Comparison of ENCODE assay signal across 17 cellular contexts in the genomic region with DNA sequence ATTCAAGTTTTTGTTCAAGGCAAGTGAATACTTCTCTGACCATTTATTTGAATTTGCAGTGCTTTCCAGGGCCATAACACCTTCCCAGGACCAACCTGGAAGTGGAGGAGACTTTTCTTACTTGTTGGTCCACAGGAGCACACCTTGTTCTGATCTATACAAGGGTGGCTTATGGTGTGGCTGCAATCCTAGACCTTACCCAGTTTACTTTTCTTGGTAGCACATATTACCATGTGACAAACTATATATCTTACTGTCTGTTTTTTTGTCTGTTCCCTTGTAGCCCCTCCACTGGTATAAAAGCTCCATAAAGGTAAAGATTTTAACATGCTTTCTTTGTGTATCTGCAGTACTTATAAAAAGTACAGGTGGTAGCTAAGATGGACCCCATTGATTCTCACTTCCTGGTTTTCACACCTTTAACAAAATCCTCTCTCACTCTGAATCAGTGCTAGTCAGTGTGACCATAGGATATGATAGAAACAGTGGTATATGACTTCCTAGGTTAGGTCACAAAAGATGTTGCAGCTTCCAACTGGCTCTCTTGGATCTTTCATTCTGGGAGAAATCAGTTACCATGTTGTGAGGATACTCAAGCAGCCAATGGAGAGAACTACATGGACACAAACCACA. TPM values are rescaled to one million over a fixed set of nuclear protein-coding genes. Genes with fewer than 3 reads are reported as not detected.
DNase-seq lines count a peak whose midpoint lies in the region; ATAC-seq lines count a peak whose summit lies in the region.
"Had no signal": no experiment of that assay in that cellular context is flagged by ENCODE, and none has a peak within 500 bp of the region (broad histone marks: within the 10 kb centered on the region; RNA-seq: fewer than 3 reads in every experiment).

No MANE protein-coding gene starts in this region.

- POLR2A ChIA-PET in activated CD8-positive, alpha-beta T cell treated with anti-CD3 and anti-CD28 coated beads, Interleukin-2, amount 10 ng/mL, durations not matched to agents 7 days and 5 days (lab: Charles Lee), result no interaction called here

- CTCF ChIA-PET in activated CD8-positive, alpha-beta T cell treated with anti-CD3 and anti-CD28 coated beads, Interleukin-2, amount 10 ng/mL, durations not matched to agents 7 days and 5 days (lab: Charles Lee), result interaction anchor here (1.0 to 9.1 kb wide), 7 partner anchors 12 to 233 kb away, joined by 3 to 111 read pairs (median 5); a partner anchor contains a TSS

- no peaks in the 10 kb centered on the region for H3K9me3 ChIP-seq in right cardiac atrium (ENCODE audit: control insufficient read depth, low read length)
- H3K9me3 ChIP-seq: BLaER1 treated with 17β-estradiol and CSF1 and Interleukin-3, amounts not matched to agents 10 nM and 100 nM; MG63 had no signal

- H3K27ac Mint-ChIP-seq in naive B cell, result peak overlapping the region in 2 of 6 donors; percentile 34 to 42
- H3K27ac Mint-ChIP-seq in activated CD8-positive, alpha-beta T cell treated with anti-CD3 and anti-CD28 coated beads, Interleukin-2, amount 10 ng/mL, durations not matched to agents 7 days and 5 days, result no peak overlapping the region
- H3K27ac Mint-ChIP-seq: activated naive CD4-positive, alpha-beta T cell treated with anti-CD3 and anti-CD28 coated beads, Interleukin-2, amount 50 U/mL, for 72 hours; effector memory CD8-positive, alpha-beta T cell; HFFc6 had no signal

- intact Hi-C loops in right cardiac atrium (cut with DNase I), result loop anchor here in 1 of 4 donors (10.0 kb wide), 1 partner anchor 1025 kb away; no protein-coding TSS in a partner anchor

- H3K27ac ChIP-seq in right cardiac atrium (ENCODE audit: low read length), result no peak overlapping the region
- H3K27ac ChIP-seq: BLaER1 treated with 17β-estradiol and CSF1 and Interleukin-3, amounts not matched to agents 10 nM and 100 nM; cardiac muscle cell had no signal

- H3K27me3 ChIP-seq in right cardiac atrium (ENCODE audit: control insufficient read depth, insufficient read depth), result no peaks in the 10 kb centered on the region
- H3K27me3 ChIP-seq: BLaER1 treated with 17β-estradiol and CSF1 and Interleukin-3, amounts not matched to agents 10 nM and 100 nM; cardiac muscle cell; MG63 had no signal

- no peaks in the 10 kb centered on the region for H3K36me3 Mint-ChIP-seq in naive B cell
- H3K36me3 Mint-ChIP-seq in activated CD8-positive, alpha-beta T cell treated with anti-CD3 and anti-CD28 coated beads, Interleukin-2, amount 10 ng/mL, durations not matched to agents 7 days and 5 days (ENCODE audit: low read depth), result no peaks in the 10 kb centered on the region
- H3K36me3 Mint-ChIP-seq: activated naive CD4-positive, alpha-beta T cell treated with anti-CD3 and anti-CD28 coated beads, Interleukin-2, amount 50 U/mL, for 72 hours had no signal

- DNase-seq in naive B cell (no peak), SW 1271 (lab: John Stamatoyannopoulos, UW) (no peak), right cardiac atrium (no peak), cerebellum (ENCODE audit: low spot score) (no peak)
- no peak for DNase-seq in activated CD8-positive, alpha-beta T cell treated with anti-CD3 and anti-CD28 coated beads, Interleukin-2, amount 10 ng/mL, durations not matched to agents 7 days and 5 days
- DNase-seq: effector memory CD8-positive, alpha-beta T cell; HFFc6; MG63 had no signal

- peaks cover 0 to 15% (median 11%) of the 10 kb centered on the region in 3 donors for H3K27me3 Mint-ChIP-seq in naive B cell
- peaks cover 13% of the 10 kb centered on the region for H3K27me3 Mint-ChIP-seq in activated CD8-positive, alpha-beta T cell treated with anti-CD3 and anti-CD28 coated beads, Interleukin-2, amount 10 ng/mL, durations not matched to agents 7 days and 5 days (ENCODE audit: low read depth)

- H3K4me3 ChIP-seq in right cardiac atrium (ENCODE audit: low read length), result no peak overlapping the region
- H3K4me3 ChIP-seq: BLaER1 treated with 17β-estradiol and CSF1 and Interleukin-3, amounts not matched to agents 10 nM and 100 nM; cardiac muscle cell; lung; MG63 had no signal

- ATAC-seq in GM18873 (IDR thresholded peaks at IDR 0.05; ENCODE audit: low FRiP score, unreplicated experiment), result peak; percentile 51
- peak; percentile 74 for ATAC-seq in GM21528 (IDR thresholded peaks at IDR 0.05; ENCODE audit: low FRiP score, unreplicated experiment)
- peak; percentile 44 for ATAC-seq in HG03060 (IDR thresholded peaks at IDR 0.05; ENCODE audit: low read depth, unreplicated experiment)
- peak; percentile 56 to 61 for ATAC-seq in naive B cell (ENCODE audit: low read depth in 2 of 2)
- ATAC-seq in activated CD8-positive, alpha-beta T cell treated with anti-CD3 and anti-CD28 coated beads, Interleukin-2, amount 10 ng/mL, durations not matched to agents 7 days and 5 days, result no peak
- ATAC-seq in right cardiac atrium, result no peak
- ATAC-seq: activated naive CD4-positive, alpha-beta T cell treated with anti-CD3 and anti-CD28 coated beads, Interleukin-2, amount 50 U/mL, for 72 hours; effector memory CD8-positive, alpha-beta T cell had no signal

- H3K9me3 Mint-ChIP-seq in naive B cell, result no peaks in the 10 kb centered on the region
- no peaks in the 10 kb centered on the region for H3K9me3 Mint-ChIP-seq in activated CD8-positive, alpha-beta T cell treated with anti-CD3 and anti-CD28 coated beads, Interleukin-2, amount 10 ng/mL, durations not matched to agents 7 days and 5 days (ENCODE audit: insufficient read depth)
- H3K9me3 Mint-ChIP-seq: activated naive CD4-positive, alpha-beta T cell treated with anti-CD3 and anti-CD28 coated beads, Interleukin-2, amount 50 U/mL, for 72 hours; effector memory CD8-positive, alpha-beta T cell; HFFc6 had no signal

- H3K4me1 ChIP-seq in right cardiac atrium (ENCODE audit: control insufficient read depth, insufficient read depth, low read length), result no peaks in the 10 kb centered on the region

- peaks cover 0 to 6% (median 4%) of the 10 kb centered on the region in 3 donors for H3K4me1 Mint-ChIP-seq in naive B cell
- H3K4me1 Mint-ChIP-seq in activated CD8-positive, alpha-beta T cell treated with anti-CD3 and anti-CD28 coated beads, Interleukin-2, amount 10 ng/mL, durations not matched to agents 7 days and 5 days (ENCODE audit: low read depth), result no peaks in the 10 kb centered on the region

- no peak overlapping the region for H3K4me3 Mint-ChIP-seq in naive B cell
- H3K4me3 Mint-ChIP-seq in activated CD8-positive, alpha-beta T cell treated with anti-CD3 and anti-CD28 coated beads, Interleukin-2, amount 10 ng/mL, durations not matched to agents 7 days and 5 days, result no peak overlapping the region
- H3K4me3 Mint-ChIP-seq: effector memory CD8-positive, alpha-beta T cell; HFFc6 had no signal

RNA-seq across cellular contexts. Expression of a gene that starts 5.6 kb away (rescaled TPM):
- polyA plus RNA-seq in naive B cell (ENCODE audit: low read depth in 6 of 6) (not detected), right cardiac atrium (1.4 TPM)
- not detected for total RNA-seq in activated CD8-positive, alpha-beta T cell treated with anti-CD3 and anti-CD28 coated beads, Interleukin-2, amount 10 ng/mL, durations not matched to agents 7 days and 5 days
- total RNA-seq in right cardiac atrium (1 to 10 TPM; 1.2 to 3.8 (median 2.6) TPM), cerebellum (0.09 TPM)
- total RNA-seq: activated naive CD4-positive, alpha-beta T cell treated with anti-CD3 and anti-CD28 coated beads, Interleukin-2, amount 50 U/mL, for 72 hours; cardiac muscle cell; fibroblast of villous mesenchyme; HFFc6; HT1080 had no signal

RNA-seq across cellular contexts. Expression of a gene that starts 45.3 kb away (rescaled TPM):
- polyA plus RNA-seq in naive B cell (ENCODE audit: low read depth in 6 of 6) (1 to 10 TPM; 1.0 to 5.1 (median 3.9) TPM), right cardiac atrium (51.0 TPM)
- 1 to 10 TPM; 2.9 to 4.7 TPM for total RNA-seq in activated CD8-positive, alpha-beta T cell treated with anti-CD3 and anti-CD28 coated beads, Interleukin-2, amount 10 ng/mL, durations not matched to agents 7 days and 5 days
- total RNA-seq in right cardiac atrium (10 to 100 TPM; 47.6 to 69.0 (median 61.4) TPM), cerebellum (75.6 TPM)

Comparison
In these comparisons a context has a peak if more than half of its experiments do, and no peak if none do; other contexts are left out.
1. ATAC-seq: peak in GM18873 (single experiment), GM21528 (single experiment), HG03060 (single experiment) and naive B cell (2 of 2); none in activated CD8-positive, alpha-beta T cell treated with anti-CD3 and anti-CD28 coated beads, Interleukin-2, amount 10 ng/mL, durations not matched to agents 7 days and 5 days (single experiment) and right cardiac atrium (0 of 2).
2. RNA of a gene that starts 45.3 kb away (total RNA-seq): 75.6 TPM in cerebellum (single experiment) and 47.6 to 69.0 TPM in right cardiac atrium; 2.9 to 4.7 TPM in activated CD8-positive, alpha-beta T cell treated with anti-CD3 and anti-CD28 coated beads, Interleukin-2, amount 10 ng/mL, durations not matched to agents 7 days and 5 days; every median in the first group is over 4 times any median in the second.